In the genomic region with DNA sequence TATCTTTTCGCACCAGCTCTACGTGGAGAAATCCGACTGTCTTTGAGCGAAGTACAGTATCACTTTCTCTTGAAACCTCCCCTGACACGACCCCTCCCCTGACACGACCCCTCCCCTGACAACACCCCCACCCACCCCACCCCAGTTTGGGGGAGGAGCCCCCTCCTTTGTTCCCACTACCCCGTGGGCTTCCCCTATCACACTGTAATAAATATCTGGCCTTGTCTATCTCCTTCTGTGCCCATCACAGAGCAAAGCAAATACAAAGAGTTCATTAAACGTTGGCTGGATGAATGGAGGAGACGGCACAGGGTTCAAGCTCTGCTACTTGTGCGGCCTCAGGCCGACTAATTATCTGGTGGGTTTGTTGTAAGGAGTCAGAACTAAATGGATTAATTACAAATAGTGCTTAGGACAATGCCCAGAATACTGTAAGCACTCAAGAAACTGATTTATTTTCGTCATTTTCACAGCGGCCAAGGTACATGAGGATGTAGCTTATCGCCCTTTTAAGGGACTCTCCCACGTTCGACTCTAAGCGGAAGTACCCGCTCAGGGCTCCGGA, we compare ENCODE assay signal across 8 cellular contexts. TPM values are rescaled to one million over a fixed set of nuclear protein-coding genes. Genes with fewer than 3 reads are reported as not detected.
DNase-seq lines count a peak whose midpoint lies in the region; ATAC-seq and TF ChIP-seq lines count a peak whose summit lies in the region.

No MANE protein-coding gene starts in this region.

- H3K4me3 Mint-ChIP-seq in CD8-positive, alpha-beta T cell: peak overlapping the region; percentile 89
- H3K4me3 Mint-ChIP-seq in activated naive CD8-positive, alpha-beta T cell treated with anti-CD3 and anti-CD28 coated beads, Interleukin-2, amount 50 U/mL, for 24 hours: peak overlapping the region; percentile 99

- intact Hi-C loops in CD8-positive, alpha-beta T cell (cut with DNase I, micrococcal nuclease): loop anchor here (1.0 to 5.0 kb wide), 18 partner anchors 15 to 831 kb away; partner anchors contain the start of genes ANKRD54 (in 2 of the 2), NOL12 (in 2 of the 2), PDXP (in 2 of the 2) and C22orf23 (in 1 of the 2)
- intact Hi-C loops in left colon (cut with DNase I, micrococcal nuclease): no loop called here
- intact Hi-C loops in testis (cut with DNase I; ENCODE audit: low total_unique reads): no loop called here

- H3K9me3 Mint-ChIP-seq in CD8-positive, alpha-beta T cell: no peaks in the 10 kb centered on the region
- no peaks in the 10 kb centered on the region for H3K9me3 Mint-ChIP-seq in activated naive CD8-positive, alpha-beta T cell treated with anti-CD3 and anti-CD28 coated beads, Interleukin-2, amount 50 U/mL, for 24 hours

- no peaks in the 10 kb centered on the region for H3K36me3 ChIP-seq in CD8-positive, alpha-beta T cell (ENCODE audit: insufficient read depth, low read length)
- H3K36me3 ChIP-seq in testis (ENCODE audit: low read depth, missing control alignments): no peaks in the 10 kb centered on the region

- peak overlapping the region; percentile 92 for H3K27ac Mint-ChIP-seq in CD8-positive, alpha-beta T cell
- H3K27ac Mint-ChIP-seq in activated naive CD8-positive, alpha-beta T cell treated with anti-CD3 and anti-CD28 coated beads, Interleukin-2, amount 50 U/mL, for 24 hours: peak overlapping the region; percentile 95

- DNase-seq in CD8-positive, alpha-beta T cell: peak in 1 of 7 experiments; percentile 27
- peak; percentile 32 for DNase-seq in activated naive CD8-positive, alpha-beta T cell treated with anti-CD3 and anti-CD28 coated beads, Interleukin-2, amount 50 U/mL, for 24 hours
- no peak for DNase-seq in left colon
- DNase-seq in testis: no peak
- no peak for DNase-seq in CD1c-positive myeloid dendritic cell (ENCODE audit: extremely low spot score)
- DNase-seq in hypothalamus (lab: John Stamatoyannopoulos, UW): no peak

- WGBS in testis, 2 donors: 1% methylated on average over 19 of the region's 19 CpGs

- TF ChIP-seq POLR2A in testis (IDR thresholded peaks at IDR 0.05): no peak

- H3K4me1 ChIP-seq in CD8-positive, alpha-beta T cell (ENCODE audit: insufficient read depth, low read length): peaks cover 59% of the 10 kb centered on the region
- H3K4me1 ChIP-seq in testis: peaks cover 39% of the 10 kb centered on the region

- H3K27me3 Mint-ChIP-seq in CD8-positive, alpha-beta T cell (ENCODE audit: low read depth): no peaks in the 10 kb centered on the region
- no peaks in the 10 kb centered on the region for H3K27me3 Mint-ChIP-seq in activated naive CD8-positive, alpha-beta T cell treated with anti-CD3 and anti-CD28 coated beads, Interleukin-2, amount 50 U/mL, for 24 hours

- H3K4me1 Mint-ChIP-seq in CD8-positive, alpha-beta T cell (ENCODE audit: low read depth): peaks cover 56% of the 10 kb centered on the region
- H3K4me1 Mint-ChIP-seq in activated naive CD8-positive, alpha-beta T cell treated with anti-CD3 and anti-CD28 coated beads, Interleukin-2, amount 50 U/mL, for 24 hours: peaks cover 54% of the 10 kb centered on the region

- POLR2A ChIA-PET in CD8-positive, alpha-beta T cell (lab: Charles Lee): interaction anchor here (0.7 to 4.6 kb wide), 25 partner anchors 10 to 832 kb away, joined by 3 to 45 read pairs (median 7); partner anchors contain the start of genes ANKRD54, GCAT, IFT27 and LGALS1

- H3K27ac ChIP-seq in CD8-positive, alpha-beta T cell (ENCODE audit: low read depth, low read length): peak overlapping the region; percentile 84
- H3K27ac ChIP-seq in testis: peak overlapping the region; percentile 94 to 96

- TF ChIP-seq CTCF in CD8-positive, alpha-beta T cell (IDR thresholded peaks at IDR 0.05): no peak
- no peak for TF ChIP-seq CTCF in testis (IDR thresholded peaks at IDR 0.05)

- no peaks in the 10 kb centered on the region for H3K27me3 ChIP-seq in CD8-positive, alpha-beta T cell (ENCODE audit: insufficient read depth, low read length)
- H3K27me3 ChIP-seq in testis: no peaks in the 10 kb centered on the region

- H3K9me3 ChIP-seq in CD8-positive, alpha-beta T cell (ENCODE audit: low read length): no peaks in the 10 kb centered on the region
- H3K9me3 ChIP-seq in testis: no peaks in the 10 kb centered on the region

- ATAC-seq in CD8-positive, alpha-beta T cell: peak; percentile 3
- ATAC-seq in HG02840 (IDR thresholded peaks at IDR 0.05; ENCODE audit: low FRiP score, unreplicated experiment) (peak; percentile 1), left colon (peak; percentile 5), HG03457 (IDR thresholded peaks at IDR 0.05; ENCODE audit: unreplicated experiment) (no peak)
- no peak for ATAC-seq in activated naive CD8-positive, alpha-beta T cell treated with anti-CD3 and anti-CD28 coated beads, Interleukin-2, amount 50 U/mL, for 24 hours

- CTCF ChIA-PET in CD8-positive, alpha-beta T cell (lab: Charles Lee): interaction anchor here (0.7 to 54.2 kb wide), 16 partner anchors 8 to 296 kb away, joined by 3 to 2176 read pairs (median 8); partner anchors contain the start of genes LGALS1, LGALS2, NOL12 and PDXP

- H3K36me3 Mint-ChIP-seq in CD8-positive, alpha-beta T cell: peaks cover 7% of the 10 kb centered on the region
- H3K36me3 Mint-ChIP-seq in activated naive CD8-positive, alpha-beta T cell treated with anti-CD3 and anti-CD28 coated beads, Interleukin-2, amount 50 U/mL, for 24 hours (ENCODE audit: low read depth): peaks cover 4% of the 10 kb centered on the region

- H3K4me3 ChIP-seq in CD8-positive, alpha-beta T cell (ENCODE audit: low read depth, low read length): peak overlapping the region; percentile 71
- H3K4me3 ChIP-seq in testis: peak overlapping the region; percentile 88 to 98

RNA-seq across cellular contexts. Expression of gene GGA1, which starts 0.6 kb away (rescaled TPM):
- total RNA-seq in CD8-positive, alpha-beta T cell: 10 to 100 TPM; 66.0 to 69.1 TPM
- total RNA-seq in left colon: 10 to 100 TPM; 56.9 to 73.3 TPM
- 100 to 1,000 TPM; 274 to 359 TPM for total RNA-seq in testis
- 354 TPM for polyA plus RNA-seq in testis (ENCODE audit: insufficient read depth, low read depth, low replicate concordance)

RNA-seq across cellular contexts. Expression of gene LGALS2, which starts 28.1 kb away (rescaled TPM):
- total RNA-seq in CD8-positive, alpha-beta T cell: not detected
- total RNA-seq in left colon: 10 to 100 TPM; 42.9 to 44.5 TPM
- total RNA-seq in testis: not detected
- polyA plus RNA-seq in testis (ENCODE audit: insufficient read depth, low read depth, low replicate concordance): 8.1 TPM

RNA-seq across cellular contexts. Expression of gene SH3BP1, which starts 31.5 kb away (rescaled TPM):
- total RNA-seq in CD8-positive, alpha-beta T cell: 10 to 100 TPM; 51.5 to 52.9 TPM
- total RNA-seq in left colon (100 to 1,000 TPM in 1 of 2 donors, 10 to 100 TPM in 1; 77.4 to 121 TPM), testis (10 to 100 TPM; 15.7 to 23.6 TPM)
- polyA plus RNA-seq in testis (ENCODE audit: insufficient read depth, low read depth, low replicate concordance): 11.9 TPM

RNA-seq across cellular contexts. Expression of gene CDC42EP1, which starts 47.7 kb away (rescaled TPM):
- total RNA-seq in CD8-positive, alpha-beta T cell: not detected
- total RNA-seq in left colon (10 to 100 TPM; 52.2 to 64.1 TPM), testis (10 to 100 TPM; 73.9 to 87.4 TPM)
- polyA plus RNA-seq in testis (ENCODE audit: insufficient read depth, low read depth, low replicate concordance): 49.0 TPM

RNA-seq across cellular contexts. Expression of gene PDXP, which starts 50.5 kb away (rescaled TPM):
- total RNA-seq in CD8-positive, alpha-beta T cell: 1 to 10 TPM; 2.4 to 3.2 TPM
- total RNA-seq in left colon (10 to 100 TPM; 37.7 to 50.7 TPM), testis (100 to 1,000 TPM in 1 of 2 donors, 10 to 100 TPM in 1; 95.7 to 117 TPM)
- 51.9 TPM for polyA plus RNA-seq in testis (ENCODE audit: insufficient read depth, low read depth, low replicate concordance)

Comparison
In these comparisons a context has a peak if more than half of its experiments do, and no peak if none do; other contexts are left out.
1. ATAC-seq: peak in CD8-positive, alpha-beta T cell (single experiment), HG02840 (single experiment) and left colon (single experiment); none in activated naive CD8-positive, alpha-beta T cell treated with anti-CD3 and anti-CD28 coated beads, Interleukin-2, amount 50 U/mL, for 24 hours (single experiment) and HG03457 (single experiment).
2. RNA of gene LGALS2, which starts 28.1 kb away (total RNA-seq): 42.9 to 44.5 TPM in left colon; not detected in CD8-positive, alpha-beta T cell and not detected in testis; every median in the first group is over 10 times any median in the second.
3. intact Hi-C loops: an anchor here in CD8-positive, alpha-beta T cell (1.0 to 5.0 kb wide); none called in left colon and testis.